In genomic region chr2:241769819-241770184, GRCh38 we compare ENCODE assay signal across 21 cellular contexts. TPM values are rescaled to one million over a fixed set of nuclear protein-coding genes. Genes with fewer than 3 reads are reported as not detected.
DNase-seq lines count a peak whose midpoint lies in the region; ATAC-seq and TF ChIP-seq lines count a peak whose summit lies in the region.
"Had no signal": no experiment of that assay in that cellular context is flagged by ENCODE, and none has a peak within 500 bp of the region (broad histone marks: within the 10 kb centered on the region; RNA-seq: fewer than 3 reads in every experiment).

No MANE protein-coding gene starts in this region.

- H3K4me3 Mint-ChIP-seq in T-helper 2 cell treated with Interferon-gamma antibody and Interleukin-4, amounts not matched to agents 5 μg/mL and 100 μg/mL, for 36 hours = no peak overlapping the region
- H3K4me3 Mint-ChIP-seq: H9 had no signal

- TF ChIP-seq CTCF in SK-N-SH (IDR thresholded peaks at IDR 0.05) = no peak
- no peak for TF ChIP-seq CTCF in spleen (IDR thresholded peaks at IDR 0.05 in 8 of 11, conservative IDR thresholded peaks at IDR 0.05 in 3 of 11)
- no peak for TF ChIP-seq CTCF in gastroesophageal sphincter (IDR thresholded peaks at IDR 0.05)

- H3K27me3 ChIP-seq in SK-N-SH (ENCODE audit: insufficient read depth) = no peaks in the 10 kb centered on the region
- peaks cover 0 to 28% (median 2%) of the 10 kb centered on the region in 7 donors for H3K27me3 ChIP-seq in spleen (replicated peaks in 1 of 7)
- peaks cover 46% of the 10 kb centered on the region for H3K27me3 ChIP-seq in gastroesophageal sphincter

- H3K4me1 ChIP-seq in SK-N-SH (ENCODE audit: control insufficient read depth in 1 of 2, insufficient read depth in 2 of 2, low read depth in 1 of 2, low read length in 1 of 2) (peaks cover 9 to 20% of the 10 kb centered on the region in 2 experiments; a peak in 2 of 4 replicates), spleen (peaks cover 0 to 34% (median 13%) of the 10 kb centered on the region in 6 donors), gastroesophageal sphincter (peaks cover 0 to 20% (median 7%) of the 10 kb centered on the region in 3 donors)

- H3K9me3 Mint-ChIP-seq in T-helper 2 cell treated with Interferon-gamma antibody and Interleukin-4, amounts not matched to agents 5 μg/mL and 100 μg/mL, for 36 hours = no peaks in the 10 kb centered on the region
- H3K9me3 Mint-ChIP-seq: H9 had no signal

- H3K27ac ChIP-seq in SK-N-SH (ENCODE audit: low read depth in 2 of 2, low read length in 1 of 2) = no peak overlapping the region
- no peak overlapping the region for H3K27ac ChIP-seq in spleen
- H3K27ac ChIP-seq in gastroesophageal sphincter = no peak overlapping the region
- H3K27ac ChIP-seq: 22Rv1, C4-2B had no signal

- H3K79me2 ChIP-seq in SK-N-SH (ENCODE audit: insufficient read depth) = no peaks in the 10 kb centered on the region

- DNase-seq in SK-N-SH (peak; percentile 46), D341Med (ENCODE audit: low spot score) (peak; percentile 21), spleen (peak; percentile 64), activated gamma-delta T cell (lab: John Stamatoyannopoulos, UW) (no peak)
- DNase-seq in activated CD8-positive, alpha-beta memory T cell treated with anti-CD3 and anti-CD28 coated beads, Interleukin-2, amount 50 U/mL, for 48 hours = peak; percentile 48
- no peak for DNase-seq in T-helper 2 cell treated with Interferon-gamma antibody and Interleukin-4, amounts not matched to agents 5 μg/mL and 100 μg/mL, for 36 hours (ENCODE audit: low spot score)
- DNase-seq: DMS153, IMR-90, Karpas-422, MM.1S, NCI-H1105, NCI-H1694, NCI-H2107, NCI-H2227 treated with DMSO at 0.1 percent for 48 hours, NCI-H524 had no signal

- H3K4me1 Mint-ChIP-seq in T-helper 2 cell treated with Interferon-gamma antibody and Interleukin-4, amounts not matched to agents 5 μg/mL and 100 μg/mL, for 36 hours (ENCODE audit: low read depth) = peaks cover 5% of the 10 kb centered on the region

- no peaks in the 10 kb centered on the region for H3K27me3 Mint-ChIP-seq in T-helper 2 cell treated with Interferon-gamma antibody and Interleukin-4, amounts not matched to agents 5 μg/mL and 100 μg/mL, for 36 hours (ENCODE audit: low read depth)

- no peaks in the 10 kb centered on the region for H3K36me3 ChIP-seq in SK-N-SH (replicated peaks in 1 of 2; ENCODE audit: control insufficient read depth in 1 of 2, insufficient read depth in 2 of 2, low read length in 1 of 2)
- peaks cover 0 to 11% (median 0%) of the 10 kb centered on the region in 6 donors for H3K36me3 ChIP-seq in spleen
- peaks cover 0 to 18% of the 10 kb centered on the region in 2 donors for H3K36me3 ChIP-seq in gastroesophageal sphincter

- H3K4me2 ChIP-seq in SK-N-SH = no peak overlapping the region

- no peak for TF ChIP-seq RAD21 in SK-N-SH (IDR thresholded peaks at IDR 0.05; ENCODE audit: low read length)

- ATAC-seq in SK-N-SH treated with all-trans-retinoic acid at 6 μM for 48 hours (no peak), gastroesophageal sphincter (no peak)

- CTCF ChIA-PET in SK-N-SH (lab: Yijun Ruan, JAX) = no interaction called here

- 95% methylated on average over 5 of the region's 13 CpGs for WGBS in SK-N-SH (ENCODE audit: low lambda C conversion rate)
- WGBS in spleen, 5 donors = 84 to 95% (median 92%) methylated on average over 11 to 13 of the region's 13 CpGs
- WGBS in gastroesophageal sphincter (ENCODE audit: low coverage in 1 of 2), 2 donors = 100% methylated on average over 2 of the region's 13 CpGs; no CpG with 5 or more reads in 1 of the 2 donors

- H3K27ac Mint-ChIP-seq in T-helper 2 cell treated with Interferon-gamma antibody and Interleukin-4, amounts not matched to agents 5 μg/mL and 100 μg/mL, for 36 hours = no peak overlapping the region

- intact Hi-C loops in spleen (cut with DNase I; ENCODE audit: low total_unique reads) = no loop called here

- H3K4me3 ChIP-seq in SK-N-SH (ENCODE audit: low read depth in 2 of 2, low read length in 1 of 2) (no peak overlapping the region), spleen (no peak overlapping the region), gastroesophageal sphincter (no peak overlapping the region)

- H3K9me2 ChIP-seq in SK-N-SH = no peaks in the 10 kb centered on the region

- H3K9me3 ChIP-seq in SK-N-SH = no peaks in the 10 kb centered on the region
- H3K9me3 ChIP-seq in spleen = no peaks in the 10 kb centered on the region
- H3K9me3 ChIP-seq in gastroesophageal sphincter = no peaks in the 10 kb centered on the region

- no peak overlapping the region for H2AFZ ChIP-seq in SK-N-SH (ENCODE audit: low read depth)

- no peak for TF ChIP-seq EP300 in SK-N-SH (IDR thresholded peaks at IDR 0.05; ENCODE audit: borderline replicate concordance in 1 of 2, low read depth in 1 of 2, low read length in 1 of 2)
- TF ChIP-seq EP300 in gastroesophageal sphincter (IDR thresholded peaks at IDR 0.05) = no peak

- no peaks in the 10 kb centered on the region for H3K36me3 Mint-ChIP-seq in T-helper 2 cell treated with Interferon-gamma antibody and Interleukin-4, amounts not matched to agents 5 μg/mL and 100 μg/mL, for 36 hours (ENCODE audit: low read depth)

- POLR2A ChIA-PET in SK-N-SH (lab: Yijun Ruan, JAX) = no interaction called here

- H3K9ac ChIP-seq in SK-N-SH = no peak overlapping the region

- no peaks in the 10 kb centered on the region for H4K20me1 ChIP-seq in SK-N-SH (ENCODE audit: insufficient read depth)

- TF ChIP-seq POLR2A in spleen (IDR thresholded peaks at IDR 0.05) (no peak), gastroesophageal sphincter (IDR thresholded peaks at IDR 0.05) (no peak)

- no peaks in the 10 kb centered on the region for H3F3A ChIP-seq in SK-N-SH (replicated peaks; ENCODE audit: insufficient read depth)

TF ChIP-seq in SK-N-SH, 30 proteins besides CTCF, POLR2A, EP300 and RAD21:
- TF ChIP-seq FOXJ3 (CRISPR knock-in tag; IDR thresholded peaks at IDR 0.05) = no peak

TF ChIP-seq in SK-N-SH treated with all-trans-retinoic acid at 6 μM for 48 hours, 23 proteins besides CTCF, POLR2A, EP300 and RAD21 (continues in another document):
- TF ChIP-seq ZNF70 (CRISPR knock-in tag; IDR thresholded peaks at IDR 0.05) (no peak), GLIS3 (CRISPR knock-in tag; IDR thresholded peaks at IDR 0.05) (no peak), CREB5 (CRISPR knock-in tag; IDR thresholded peaks at IDR 0.05; ENCODE audit: low read depth) (no peak), TOX (CRISPR knock-in tag; IDR thresholded peaks at IDR 0.05; ENCODE audit: borderline replicate concordance) (no peak), ZNF8 (CRISPR knock-in tag; IDR thresholded peaks at IDR 0.05) (no peak), ZFP30 (CRISPR knock-in tag; IDR thresholded peaks at IDR 0.05) (no peak), ESRRG (CRISPR knock-in tag; IDR thresholded peaks at IDR 0.05) (no peak), BACH2 (CRISPR knock-in tag; IDR thresholded peaks at IDR 0.05; ENCODE audit: borderline replicate concordance) (no peak), CSRNP3 (CRISPR knock-in tag; IDR thresholded peaks at IDR 0.05) (no peak), ARNTL (CRISPR knock-in tag; IDR thresholded peaks at IDR 0.05; ENCODE audit: borderline replicate concordance, low read depth) (no peak), ZC3H10 (CRISPR knock-in tag; IDR thresholded peaks at IDR 0.05) (no peak), OSR1 (CRISPR knock-in tag; IDR thresholded peaks at IDR 0.05) (no peak), CSDC2 (CRISPR knock-in tag; IDR thresholded peaks at IDR 0.05) (no peak), RARB (CRISPR knock-in tag; IDR thresholded peaks at IDR 0.05) (no peak)

RNA-seq across cellular contexts. Expression of gene GAL3ST2, which starts 6.8 kb away (rescaled TPM):
- polyA plus RNA-seq in SK-N-SH (2012; rRNA removed) (0.10 and 0.15 TPM in 2 replicates), spleen (not detected)
- 0.04 TPM in 1 of 2 replicates, not detected in the other for polyA plus RNA-seq in SK-N-SH (2012; cell fraction: cytosol; rRNA removed)
- polyA plus RNA-seq in SK-N-SH (2012; cell fraction: nucleus; rRNA removed) = 0.74 and 1.0 TPM in 2 replicates
- total RNA-seq in spleen (under 1 TPM in 2 of 7 donors, not detected in 5; 0.25 to 0.85 TPM), gastroesophageal sphincter (under 1 TPM in 1 of 4 donors, not detected in 3; 0.40 TPM)
- total RNA-seq: IMR-90, SK-MEL-5 had no signal

RNA-seq across cellular contexts. Expression of gene D2HGDH, which starts 35.4 kb away (rescaled TPM):
- polyA plus RNA-seq in SK-N-SH (2012; rRNA removed) = 33.7 and 36.3 TPM in 2 replicates
- 12.4 and 18.7 TPM in 2 replicates for polyA plus RNA-seq in SK-N-SH (2012; cell fraction: cytosol; rRNA removed)
- 210 and 218 TPM in 2 replicates for polyA plus RNA-seq in SK-N-SH (2012; cell fraction: nucleus; rRNA removed)
- 10 to 100 TPM; 18.8 to 51.5 (median 32.3) TPM for total RNA-seq in spleen
- polyA plus RNA-seq in spleen = 10 to 100 TPM; 20.8 to 69.8 (median 67.0) TPM
- total RNA-seq in gastroesophageal sphincter = 10 to 100 TPM; 12.5 to 21.8 (median 13.3) TPM

RNA-seq across cellular contexts. Expression of gene NEU4, which starts 39.2 kb away (rescaled TPM):
- polyA plus RNA-seq in SK-N-SH (2012; rRNA removed) (0.05 TPM in 1 of 2 replicates, not detected in the other), spleen (under 1 TPM; 0.04 to 0.22 (median 0.08) TPM)
- 0.03 and 0.07 TPM in 2 replicates for polyA plus RNA-seq in SK-N-SH (2012; cell fraction: cytosol; rRNA removed)
- polyA plus RNA-seq in SK-N-SH (2012; cell fraction: nucleus; rRNA removed) = 0.54 and 0.62 TPM in 2 replicates
- total RNA-seq in spleen (1 to 10 TPM in 2 of 7 donors, under 1 TPM in 2, not detected in 3; 0.32 to 1.9 (median 0.85) TPM), gastroesophageal sphincter (1 to 10 TPM in 1 of 4 donors, under 1 TPM in 1, not detected in 2; 0.47 to 2.0 TPM)
- total RNA-seq: IMR-90, SK-MEL-5 had no signal
- polyA plus RNA-seq: IMR-90 had no signal

Comparison
In these comparisons a context has a peak if more than half of its experiments do, and no peak if none do; other contexts are left out.
1. DNase-seq: peak in SK-N-SH (single experiment), D341Med (single experiment), activated CD8-positive, alpha-beta memory T cell treated with anti-CD3 and anti-CD28 coated beads, Interleukin-2, amount 50 U/mL, for 48 hours (single experiment) and spleen (single experiment); none in T-helper 2 cell treated with Interferon-gamma antibody and Interleukin-4, amounts not matched to agents 5 μg/mL and 100 μg/mL, for 36 hours (single experiment) and activated gamma-delta T cell (single experiment).